Comparison of ENCODE assay signal across 8 cellular contexts in the genomic region with DNA sequence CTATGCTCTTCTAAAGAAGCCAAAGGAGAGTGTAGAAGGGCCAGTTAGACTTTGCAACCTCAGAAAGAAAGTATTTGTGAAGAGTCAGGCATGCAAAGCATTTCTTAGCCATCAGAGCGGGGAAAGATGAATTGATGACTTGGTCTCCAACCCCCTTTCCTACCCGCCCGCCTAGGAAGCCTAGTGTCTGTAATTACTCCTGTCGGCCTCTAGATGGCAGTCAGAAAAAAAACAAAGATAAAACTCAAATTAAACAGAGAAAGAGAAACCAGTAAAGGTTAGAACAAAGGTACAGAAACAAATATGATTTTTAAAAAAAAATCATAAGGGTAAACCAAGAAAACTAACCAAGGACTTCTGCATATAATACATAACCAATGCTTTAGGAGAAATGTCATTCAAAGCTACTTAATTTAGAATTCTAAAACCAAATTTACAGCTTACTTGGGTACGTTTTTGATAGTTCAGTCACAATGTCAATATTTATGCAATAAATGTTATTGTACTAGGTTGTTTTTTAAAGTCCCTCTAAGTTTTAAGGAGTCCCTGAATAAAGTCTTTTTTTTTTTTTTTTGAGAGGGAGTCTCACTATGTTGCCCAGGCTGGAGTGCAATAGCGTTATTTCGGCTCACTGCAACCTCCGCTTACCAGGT.
DNase-seq lines count a peak whose midpoint lies in the region; ATAC-seq and TF ChIP-seq lines count a peak whose summit lies in the region.

No MANE protein-coding gene starts in this region.

- H3K36me3 ChIP-seq in esophagus squamous epithelium: no peaks in the 10 kb centered on the region
- H3K36me3 ChIP-seq in neutrophil: no peaks in the 10 kb centered on the region

- intact Hi-C loops in Right ventricle myocardium superior (cut with DNase I): no loop called here
- intact Hi-C loops in right cardiac atrium (cut with DNase I): loop anchor here in 2 of 4 donors (5.0 kb wide), 1 partner anchor 61 kb away; no protein-coding TSS in a partner anchor
- intact Hi-C loops in esophagus squamous epithelium (cut with DNase I): no loop called here

- no peak for TF ChIP-seq POLR2A in esophagus squamous epithelium (IDR thresholded peaks at IDR 0.05)

- no peak for DNase-seq in Right ventricle myocardium superior
- no peak for DNase-seq in right cardiac atrium
- peak; percentile 13 for DNase-seq in RPMI8226
- DNase-seq in esophagus squamous epithelium (lab: John Stamatoyannopoulos, UW): no peak

- TF ChIP-seq CTCF in esophagus squamous epithelium (IDR thresholded peaks at IDR 0.05) (peak; percentile 53 to 79 (median 72)), neutrophil (IDR thresholded peaks at IDR 0.05) (peak; percentile 62)

- H3K27me3 ChIP-seq in right cardiac atrium (ENCODE audit: control insufficient read depth, insufficient read depth) (no peaks in the 10 kb centered on the region), esophagus squamous epithelium (no peaks in the 10 kb centered on the region), neutrophil (no peaks in the 10 kb centered on the region)

- H3K27ac ChIP-seq in right cardiac atrium (ENCODE audit: low read length): no peak overlapping the region
- H3K27ac ChIP-seq in esophagus squamous epithelium: no peak overlapping the region
- no peak overlapping the region for H3K27ac ChIP-seq in neutrophil

- H3K4me3 ChIP-seq in right cardiac atrium (ENCODE audit: low read length): no peak overlapping the region
- H3K4me3 ChIP-seq in esophagus squamous epithelium: no peak overlapping the region
- no peak overlapping the region for H3K4me3 ChIP-seq in neutrophil (ENCODE audit: low read depth in 1 of 2, low read length in 1 of 2)

- H3K9me3 ChIP-seq in right cardiac atrium (ENCODE audit: control insufficient read depth, low read length) (no peaks in the 10 kb centered on the region), esophagus squamous epithelium (no peaks in the 10 kb centered on the region), neutrophil (no peaks in the 10 kb centered on the region)

- WGBS in right cardiac atrium: 49% methylated on average over 8 of the region's 8 CpGs
- 41 to 42% methylated on average over 8 of the region's 8 CpGs for WGBS in esophagus squamous epithelium, 2 donors

- H3K4me1 ChIP-seq in right cardiac atrium (ENCODE audit: control insufficient read depth, insufficient read depth, low read length): no peaks in the 10 kb centered on the region
- H3K4me1 ChIP-seq in esophagus squamous epithelium: no peaks in the 10 kb centered on the region
- no peaks in the 10 kb centered on the region for H3K4me1 ChIP-seq in neutrophil (ENCODE audit: control insufficient read depth in 1 of 2, insufficient read depth in 1 of 2, low read depth in 1 of 2, low read length in 1 of 2)

- ATAC-seq in Right ventricle myocardium superior (ENCODE audit: poor library complexity) (peak; percentile 55), right cardiac atrium (no peak), HG02981 (IDR thresholded peaks at IDR 0.05; ENCODE audit: unreplicated experiment) (peak; percentile 50), GM19397 (IDR thresholded peaks at IDR 0.05; ENCODE audit: unreplicated experiment) (no peak), HG03039 (IDR thresholded peaks at IDR 0.05; ENCODE audit: unreplicated experiment) (no peak)

Comparison
In these comparisons a context has a peak if more than half of its experiments do, and no peak if none do; other contexts are left out.
1. ATAC-seq: peak in Right ventricle myocardium superior (single experiment) and HG02981 (single experiment); none in right cardiac atrium (0 of 2), GM19397 (single experiment) and HG03039 (single experiment).